8 cellular contexts compared by ENCODE assay signal in the genomic region with DNA sequence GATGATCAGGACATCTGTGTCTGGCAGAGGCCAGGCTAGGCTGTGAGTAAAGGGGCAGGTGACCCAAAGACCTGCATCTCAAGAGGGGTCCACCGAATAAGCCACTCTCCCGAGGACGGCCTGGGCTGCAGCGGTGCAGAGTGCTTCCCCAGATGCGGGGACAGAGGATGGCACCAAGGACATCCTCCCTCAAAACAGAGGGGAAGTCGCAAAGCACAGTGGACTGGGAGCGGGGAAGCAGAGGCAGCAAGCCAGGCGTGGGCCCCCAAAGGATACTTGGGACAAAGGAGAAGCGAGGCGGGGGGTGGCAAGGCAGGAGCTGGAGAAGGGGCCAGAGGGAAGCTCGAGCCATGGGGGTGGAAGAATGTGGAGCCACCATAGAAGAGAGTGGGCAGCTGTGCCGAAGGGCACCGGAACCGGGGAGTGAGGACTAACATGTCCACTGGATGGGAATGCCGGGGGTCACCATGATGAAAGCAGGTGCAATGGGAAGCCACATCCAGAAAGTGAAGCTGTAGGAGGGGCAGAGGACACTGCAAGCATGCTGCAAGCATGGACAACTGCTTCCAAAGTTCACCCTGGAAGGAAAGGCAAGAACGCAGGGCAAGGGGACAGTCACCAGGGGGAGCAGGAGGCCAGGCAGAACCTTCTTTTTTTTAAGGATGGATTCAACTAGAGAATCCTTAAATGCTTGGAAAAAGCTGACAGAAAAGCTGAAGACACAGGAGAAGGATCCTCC.
DNase-seq lines count a peak whose midpoint lies in the region; ATAC-seq and TF ChIP-seq lines count a peak whose summit lies in the region.

No MANE protein-coding gene starts in this region.

- ATAC-seq in foreskin keratinocyte = peak; percentile 14
- ATAC-seq in aorta (ENCODE audit: low FRiP score) = no peak
- ATAC-seq in GM21526 (IDR thresholded peaks at IDR 0.05; ENCODE audit: low FRiP score, unreplicated experiment) = no peak

- peak; percentile 30 for DNase-seq in stimulated activated CD4-positive, alpha-beta T cell treated with anti-CD3 and anti-CD28 coated beads, Interleukin-2, amount 100 ng/mL, for 24 hours
- no peak for DNase-seq in stimulated activated CD4-positive, alpha-beta T cell treated with anti-CD3 and anti-CD28 coated beads, Interleukin-4, amount 100 ng/mL, for 24 hours
- DNase-seq in SW480 (ENCODE audit: low spot score) (peak; percentile 36), foreskin keratinocyte (peak in 1 of 2 donors; percentile 2), aorta (peak; percentile 40 to 69), NCI-H2029 treated with DMSO at 0.1 percent for 48 hours (lab: John Stamatoyannopoulos, UW) (no peak), SK-N-DZ (ENCODE audit: low spot score) (no peak)

- peaks cover 0 to 8% of the 10 kb centered on the region in 2 donors for H3K36me3 ChIP-seq in aorta (ENCODE audit: control insufficient read depth in 1 of 2, insufficient read depth in 2 of 2, low read length in 1 of 2)

- no peaks in the 10 kb centered on the region for H3K9me3 ChIP-seq in aorta (ENCODE audit: control insufficient read depth, low read length)

- H3K4me3 ChIP-seq in aorta (ENCODE audit: low read length in 2 of 2) = no peak overlapping the region

- TF ChIP-seq CTCF in foreskin keratinocyte (conservative IDR thresholded peaks at IDR 0.05) = peak; percentile 59

- 89 to 91% methylated on average over 16 of the region's 16 CpGs for WGBS in aorta, 2 donors

- no peaks in the 10 kb centered on the region for H3K27me3 ChIP-seq in foreskin keratinocyte
- H3K27me3 ChIP-seq in aorta (ENCODE audit: control insufficient read depth in 1 of 2, insufficient read depth in 2 of 2, low read length in 1 of 2) = no peaks in the 10 kb centered on the region

- H3K27ac ChIP-seq in foreskin keratinocyte (no peak overlapping the region), aorta (ENCODE audit: low read depth in 1 of 2, low read length in 2 of 2) (no peak overlapping the region)

- no peaks in the 10 kb centered on the region for H3K4me1 ChIP-seq in foreskin keratinocyte
- H3K4me1 ChIP-seq in aorta (ENCODE audit: control insufficient read depth in 1 of 2, insufficient read depth in 2 of 2, low read length in 2 of 2) = no peaks in the 10 kb centered on the region

- intact Hi-C loops in aorta (cut with DNase I) = no loop called here

Comparison
In these comparisons a context has a peak if more than half of its experiments do, and no peak if none do; other contexts are left out.
1. DNase-seq: peak in stimulated activated CD4-positive, alpha-beta T cell treated with anti-CD3 and anti-CD28 coated beads, Interleukin-2, amount 100 ng/mL, for 24 hours (2 of 2), SW480 (single experiment) and aorta (2 of 2); none in stimulated activated CD4-positive, alpha-beta T cell treated with anti-CD3 and anti-CD28 coated beads, Interleukin-4, amount 100 ng/mL, for 24 hours (single experiment), NCI-H2029 treated with DMSO at 0.1 percent for 48 hours (single experiment) and SK-N-DZ (single experiment).